ENCODE assay signal across 13 cellular contexts in genomic region chr10:42690449-42691360, GRCh38. TPM values are rescaled to one million over a fixed set of nuclear protein-coding genes. Genes with fewer than 3 reads are reported as not detected.
A peak's percentile ranks its signal among the peaks of the same experiment; 100 is the strongest.
DNase-seq lines count a peak whose midpoint lies in the region; ATAC-seq and TF ChIP-seq lines count a peak whose summit lies in the region.
"Had no signal": no experiment of that assay in that cellular context is flagged by ENCODE, and none has a peak within 500 bp of the region (broad histone marks: within the 10 kb centered on the region; RNA-seq: fewer than 3 reads in every experiment).

No MANE protein-coding gene starts in this region.

- no peak overlapping the region for H3K4me3 Mint-ChIP-seq in HFFc6
- H3K4me3 Mint-ChIP-seq: activated CD8-positive, alpha-beta T cell treated with anti-CD3 and anti-CD28 coated beads for 36 hours; activated naive CD8-positive, alpha-beta T cell treated with anti-CD3 and anti-CD28 coated beads, Interleukin-2, amount 10 ng/mL, durations not matched to agents 7 days and 5 days; stimulated activated effector memory CD8-positive, alpha-beta T cell treated with anti-CD3 and anti-CD28 coated beads, Interleukin-12 subunit alpha, Interleukin-12 subunit beta, amount 100 ng/mL, for 72 hours had no signal

- WGBS in testis, 2 donors, result 55 to 77% methylated on average over 13 to 29 of the region's 29 CpGs

- DNase-seq in SIG-M5 treated with dmso at 0.1 percent for 504 hours (lab: John Stamatoyannopoulos, UW; ENCODE audit: unreplicated experiment) (peak; percentile 6), SIG-M5 (lab: John Stamatoyannopoulos, UW) (no peak), NCI-H1436 treated with DMSO at 0.1 percent for 48 hours (lab: John Stamatoyannopoulos, UW) (peak; percentile 14), RWPE2 (ENCODE audit: low spot score) (peak; percentile 61), testis (no peak), HFFc6 (no peak)
- DNase-seq: activated CD8-positive, alpha-beta T cell treated with anti-CD3 and anti-CD28 coated beads for 36 hours; activated naive CD8-positive, alpha-beta T cell treated with anti-CD3 and anti-CD28 coated beads, Interleukin-2, amount 10 ng/mL, durations not matched to agents 7 days and 5 days; lower lobe of right lung; T-helper 1 cell had no signal

- H3K27ac ChIP-seq in RWPE2 (ENCODE audit: poor library complexity, severe bottlenecking), result no peak overlapping the region
- H3K27ac ChIP-seq in testis, result peak overlapping the region in 1 of 2 donors; percentile 50
- H3K27ac ChIP-seq: lower lobe of right lung had no signal

- intact Hi-C loops in testis (cut with DNase I; ENCODE audit: low total_unique reads), result no loop called here

- H3K9me3 ChIP-seq in RWPE2 (ENCODE audit: severe bottlenecking) (no peaks in the 10 kb centered on the region), testis (no peaks in the 10 kb centered on the region)
- H3K9me3 ChIP-seq: lower lobe of right lung had no signal

- no peak for TF ChIP-seq POLR2A in testis (IDR thresholded peaks at IDR 0.05)

- H3K4me1 Mint-ChIP-seq in HFFc6 (ENCODE audit: low read depth), result no peaks in the 10 kb centered on the region
- H3K4me1 Mint-ChIP-seq: stimulated activated effector memory CD8-positive, alpha-beta T cell treated with anti-CD3 and anti-CD28 coated beads, Interleukin-12 subunit alpha, Interleukin-12 subunit beta, amount 100 ng/mL, for 72 hours had no signal

- no peak for ATAC-seq in RWPE2 (ENCODE audit: low read depth)
- no peak for ATAC-seq in HG03439 (IDR thresholded peaks at IDR 0.05; ENCODE audit: unreplicated experiment)
- ATAC-seq in HG03520 (IDR thresholded peaks at IDR 0.05; ENCODE audit: unreplicated experiment), result no peak
- ATAC-seq: activated CD8-positive, alpha-beta T cell treated with anti-CD3 and anti-CD28 coated beads for 36 hours; stimulated activated effector memory CD8-positive, alpha-beta T cell treated with anti-CD3 and anti-CD28 coated beads, Interleukin-12 subunit alpha, Interleukin-12 subunit beta, amount 100 ng/mL, for 72 hours had no signal

- H3K4me3 ChIP-seq in RWPE2 (ENCODE audit: severe bottlenecking) (no peak overlapping the region), testis (peak overlapping the region; percentile 54 to 64)
- H3K4me3 ChIP-seq: lower lobe of right lung had no signal

- H3K36me3 Mint-ChIP-seq in HFFc6 (ENCODE audit: low read depth), result no peaks in the 10 kb centered on the region
- H3K36me3 Mint-ChIP-seq: activated naive CD8-positive, alpha-beta T cell treated with anti-CD3 and anti-CD28 coated beads, Interleukin-2, amount 10 ng/mL, durations not matched to agents 7 days and 5 days; stimulated activated effector memory CD8-positive, alpha-beta T cell treated with anti-CD3 and anti-CD28 coated beads, Interleukin-12 subunit alpha, Interleukin-12 subunit beta, amount 100 ng/mL, for 72 hours had no signal

- H3K4me1 ChIP-seq in RWPE2 (ENCODE audit: insufficient read depth, poor library complexity, severe bottlenecking) (no peaks in the 10 kb centered on the region), testis (no peaks in the 10 kb centered on the region)
- H3K4me1 ChIP-seq: lower lobe of right lung had no signal

- TF ChIP-seq CTCF in RWPE2 (IDR thresholded peaks at IDR 0.05; ENCODE audit: poor library complexity, severe bottlenecking), result peak; percentile 11
- TF ChIP-seq CTCF in testis (IDR thresholded peaks at IDR 0.05), result no peak
- TF ChIP-seq CTCF in HFFc6 (IDR thresholded peaks at IDR 0.05), result no peak

- peaks cover 4% of the 10 kb centered on the region; the same call in 1 of the 2 replicates for H3K9me3 Mint-ChIP-seq in HFFc6
- H3K9me3 Mint-ChIP-seq: activated CD8-positive, alpha-beta T cell treated with anti-CD3 and anti-CD28 coated beads for 36 hours; stimulated activated effector memory CD8-positive, alpha-beta T cell treated with anti-CD3 and anti-CD28 coated beads, Interleukin-12 subunit alpha, Interleukin-12 subunit beta, amount 100 ng/mL, for 72 hours had no signal

- H3K36me3 ChIP-seq in RWPE2 (ENCODE audit: low read depth) (no peaks in the 10 kb centered on the region), testis (ENCODE audit: low read depth, missing control alignments) (no peaks in the 10 kb centered on the region)
- H3K36me3 ChIP-seq: lower lobe of right lung had no signal

- H3K27me3 ChIP-seq in RWPE2 (ENCODE audit: insufficient read depth, poor library complexity, severe bottlenecking), result no peaks in the 10 kb centered on the region
- H3K27me3 ChIP-seq in testis, result no peaks in the 10 kb centered on the region

- H3K27me3 Mint-ChIP-seq in HFFc6 (ENCODE audit: insufficient read depth), result peaks cover 5% of the 10 kb centered on the region; the same call in 1 of the 2 replicates
- H3K27me3 Mint-ChIP-seq: activated naive CD8-positive, alpha-beta T cell treated with anti-CD3 and anti-CD28 coated beads, Interleukin-2, amount 10 ng/mL, durations not matched to agents 7 days and 5 days had no signal

- H3K27ac Mint-ChIP-seq in HFFc6, result no peak overlapping the region
- H3K27ac Mint-ChIP-seq: activated CD8-positive, alpha-beta T cell treated with anti-CD3 and anti-CD28 coated beads for 36 hours; activated naive CD8-positive, alpha-beta T cell treated with anti-CD3 and anti-CD28 coated beads, Interleukin-2, amount 10 ng/mL, durations not matched to agents 7 days and 5 days; stimulated activated effector memory CD8-positive, alpha-beta T cell treated with anti-CD3 and anti-CD28 coated beads, Interleukin-12 subunit alpha, Interleukin-12 subunit beta, amount 100 ng/mL, for 72 hours had no signal

RNA-seq across cellular contexts. Expression of gene ZNF33B, which starts 52.3 kb away (rescaled TPM):
- total RNA-seq in testis, result 10 to 100 TPM; 17.2 to 21.1 TPM
- 11.1 TPM for polyA plus RNA-seq in testis (ENCODE audit: insufficient read depth, low read depth, low replicate concordance)
- total RNA-seq in HFFc6 (2021; fragmentation: NEBNext Ultra II Directional; extraction: Animal tissue kit (Norgen Biotek cat#: 25700)), result 10 to 100 TPM in 1 of 6 experiments, 1 to 10 TPM in 5; 6.7 to 10.1 (median 8.5) TPM

Comparison
In these comparisons a context has a peak if more than half of its experiments do, and no peak if none do; other contexts are left out.
1. DNase-seq: peak in SIG-M5 treated with dmso at 0.1 percent for 504 hours (single experiment), NCI-H1436 treated with DMSO at 0.1 percent for 48 hours (single experiment) and RWPE2 (single experiment); none in SIG-M5 (single experiment), testis (single experiment) and HFFc6 (single experiment).